1 cellular context compared by ENCODE assay signal in genomic region chr12:81253360-81253759, GRCh38.
TF ChIP-seq lines count a peak whose summit lies in the region.

No MANE protein-coding gene starts in this region.

TF ChIP-seq in WTC11, 78 proteins besides CTCF, POLR2A, EP300 and RAD21 (continued from another document):
- no peak for TF ChIP-seq ZNF281 (CRISPR knock-in tag; IDR thresholded peaks at IDR 0.05)
- no peak for TF ChIP-seq ZNF423 (CRISPR knock-in tag; IDR thresholded peaks at IDR 0.05)
- TF ChIP-seq ATF2 (CRISPR knock-in tag; IDR thresholded peaks at IDR 0.05; ENCODE audit: borderline replicate concordance, low read depth): no peak
- no peak for TF ChIP-seq ZNF512 (CRISPR knock-in tag; IDR thresholded peaks at IDR 0.05; ENCODE audit: borderline replicate concordance)
TF ChIP-seq in WTC11: peak in this region for 0.
